29 cellular contexts compared by ENCODE assay signal in the genomic region with DNA sequence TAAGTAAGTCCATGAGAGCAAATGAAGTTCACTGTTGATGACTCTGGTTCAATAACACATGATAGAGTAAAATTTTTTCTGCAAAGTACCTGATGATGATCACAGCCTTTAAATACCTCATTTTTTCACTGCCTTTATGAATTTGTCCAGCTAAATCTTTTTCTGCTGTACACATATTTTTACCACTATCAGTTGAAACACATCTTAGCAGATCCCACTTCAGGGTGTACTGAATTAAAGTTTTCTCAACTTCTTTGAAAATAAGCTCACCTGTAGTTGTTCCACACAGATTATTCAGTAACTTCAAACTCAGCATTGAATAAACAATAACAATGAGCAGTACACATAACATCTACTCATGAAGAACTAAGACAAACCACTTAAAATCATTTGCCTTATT.
"Had no signal": no experiment of that assay in that cellular context is flagged by ENCODE, and none has a peak within 500 bp of the region (broad histone marks: within the 10 kb centered on the region; RNA-seq: fewer than 3 reads in every experiment).

No MANE protein-coding gene starts in this region.

- H3K27ac ChIP-seq: adrenal gland, ascending aorta, body of pancreas, brain microvascular endothelial cell, breast epithelium, cardiac muscle cell had no signal

- H3K9me3 ChIP-seq: adrenal gland, ascending aorta, body of pancreas had no signal

- DNase-seq: activated effector memory CD4-positive, alpha-beta T cell treated with anti-CD3 and anti-CD28 coated beads, Interleukin-2, amount 50 U/mL, for 16 hours; activated effector memory CD4-positive, alpha-beta T cell treated with Interleukin-2 at 50 U/mL for 16 hours; activated gamma-delta T cell; activated gamma-delta T cell treated with Interleukin-2 at 50 U/mL for 16 hours; activated naive CD4-positive, alpha-beta T cell; activated naive CD4-positive, alpha-beta T cell treated with anti-CD3 and anti-CD28 coated beads for 36 hours; activated naive CD4-positive, alpha-beta T cell treated with anti-CD3 and anti-CD28 coated beads, Interleukin-2, amount 10 ng/mL, durations not matched to agents 7 days and 5 days; activated naive CD4-positive, alpha-beta T cell treated with anti-CD3 and anti-CD28 coated beads, Interleukin-2, amount 50 U/mL, for 16 hours; activated naive CD4-positive, alpha-beta T cell treated with Interleukin-2 at 50 U/mL for 16 hours; activated naive CD8-positive, alpha-beta T cell treated with anti-CD3 and anti-CD28 coated beads for 36 hours; activated naive CD8-positive, alpha-beta T cell treated with anti-CD3 and anti-CD28 coated beads, Interleukin-2, amount 10 ng/mL, durations not matched to agents 7 days and 5 days; activated naive CD8-positive, alpha-beta T cell treated with anti-CD3 and anti-CD28 coated beads, Interleukin-2, amount 50 U/mL, for 24 hours; activated T-cell treated with anti-CD3 and anti-CD28 coated beads, Interleukin-2, amount 50 U/mL, for 24 hours; activated T-cell treated with anti-CD3 and anti-CD28 coated beads, Interleukin-2, amount 50 U/mL, for 4 hours; activated T-cell treated with anti-CD3 and anti-CD28 coated beads, Interleukin-2, amount 50 U/mL, for 48 hours; activated T-cell treated with anti-CD3 and anti-CD28 coated beads, Interleukin-2, amount 50 U/mL, for 72 hours; adrenal gland; amniotic stem cell; amygdala; anterior cingulate cortex; aorta; body of pancreas; brain microvascular endothelial cell; caudate nucleus; central memory CD4-positive, alpha-beta T cell; cerebellar nuclear complex had no signal

- H3K36me3 ChIP-seq: adrenal gland, ascending aorta, brain microvascular endothelial cell, breast epithelium, cardiac muscle cell had no signal

- H3K27me3 ChIP-seq: adrenal gland, ascending aorta, body of pancreas, brain microvascular endothelial cell, breast epithelium, cardiac muscle cell had no signal

- H3K4me3 ChIP-seq: adrenal gland, ascending aorta, body of pancreas, breast epithelium, cardiac muscle cell had no signal

- H3K4me1 ChIP-seq: adrenal gland, ascending aorta, body of pancreas, breast epithelium had no signal
